ENCODE assay signal across 12 cellular contexts in the genomic region with DNA sequence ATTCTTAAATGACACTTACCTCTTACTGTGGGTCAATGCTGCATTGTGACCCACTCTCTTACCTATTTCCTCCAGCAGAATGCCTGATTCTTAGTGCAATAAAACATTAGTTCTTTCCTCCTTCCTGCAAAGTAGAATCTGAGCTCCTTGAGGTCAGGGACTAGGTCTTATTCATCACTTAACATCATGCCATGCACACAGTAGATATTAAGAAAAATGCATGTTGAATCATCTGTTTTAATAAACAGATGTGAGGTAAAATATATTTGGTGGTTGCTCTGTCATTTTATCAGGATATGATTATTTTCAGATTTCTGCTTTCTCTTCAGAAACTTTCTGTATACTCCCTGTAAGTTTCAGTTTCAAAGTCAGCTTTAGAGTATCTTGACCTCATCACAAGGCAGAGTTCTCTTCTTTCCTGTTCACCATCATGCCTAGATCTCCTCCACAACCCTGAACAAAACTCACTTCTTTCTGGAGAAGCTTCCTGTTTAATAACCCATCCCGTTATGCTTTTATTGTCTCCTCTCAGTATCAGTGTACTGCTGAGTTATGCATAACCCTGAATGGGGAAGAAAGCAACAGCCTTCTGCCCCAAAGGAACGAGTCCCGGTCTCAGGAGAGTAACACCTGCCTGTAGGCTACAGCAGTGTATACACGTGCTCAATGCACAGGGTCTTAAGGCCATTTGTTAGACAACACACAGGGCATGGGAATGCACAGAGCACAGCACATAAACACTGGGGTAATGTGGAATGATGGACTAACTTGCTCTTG. TPM values are rescaled to one million over a fixed set of nuclear protein-coding genes. Genes with fewer than 3 reads are reported as not detected.
DNase-seq lines count a peak whose midpoint lies in the region; ATAC-seq, FAIRE-seq and TF ChIP-seq lines count a peak whose summit lies in the region.
"Had no signal": no experiment of that assay in that cellular context is flagged by ENCODE, and none has a peak within 500 bp of the region (broad histone marks: within the 10 kb centered on the region; RNA-seq: fewer than 3 reads in every experiment).

No MANE protein-coding gene starts in this region.

- H3K4me1 ChIP-seq in CD4-positive, alpha-beta memory T cell (ENCODE audit: insufficient read depth, low read length): peaks cover 44% of the 10 kb centered on the region
- H3K4me1 ChIP-seq in KMS-11 (ENCODE audit: low read depth, poor library complexity, severe bottlenecking): peaks cover 32% of the 10 kb centered on the region
- peaks cover 31 to 32% of the 10 kb centered on the region in 2 donors for H3K4me1 ChIP-seq in kidney (ENCODE audit: control insufficient read depth in 1 of 2, insufficient read depth in 1 of 2, low read depth in 1 of 2, low read length in 2 of 2)
- H3K4me1 ChIP-seq: gastroesophageal sphincter had no signal

- H3K79me2 ChIP-seq in KMS-11 (ENCODE audit: insufficient read depth, low read depth): no peaks in the 10 kb centered on the region

- H3K9me3 Mint-ChIP-seq in CD4-positive, alpha-beta memory T cell: no peaks in the 10 kb centered on the region
- H3K9me3 Mint-ChIP-seq: H9 had no signal

- peak; percentile 90 for FAIRE-seq in GM19239 (lab: Jason Lieb, UNC)
- no peak for FAIRE-seq in kidney (lab: Jason Lieb, UNC)
- FAIRE-seq: astrocyte had no signal

- H3K27ac Mint-ChIP-seq in CD4-positive, alpha-beta memory T cell: peak overlapping the region; percentile 3 to 83 (median 63)
- H3K27ac Mint-ChIP-seq: H9 had no signal

- no peaks in the 10 kb centered on the region for H4K20me1 ChIP-seq in KMS-11 (ENCODE audit: insufficient read depth)

- H3K9me3 ChIP-seq in CD4-positive, alpha-beta memory T cell (ENCODE audit: control insufficient read depth in 1 of 2, low read length in 2 of 2): no peaks in the 10 kb centered on the region
- H3K9me3 ChIP-seq in kidney (ENCODE audit: control insufficient read depth in 1 of 2, low read length in 2 of 2): no peaks in the 10 kb centered on the region
- H3K9me3 ChIP-seq: gastroesophageal sphincter had no signal

- intact Hi-C loops in CD4-positive, alpha-beta memory T cell (cut with micrococcal nuclease): no loop called here
- intact Hi-C loops in kidney (cut with DNase I): no loop called here

- ATAC-seq in GM21367 (IDR thresholded peaks at IDR 0.05; ENCODE audit: unreplicated experiment): no peak
- ATAC-seq: gastroesophageal sphincter had no signal

- H3K4me3 ChIP-seq in CD4-positive, alpha-beta memory T cell (ENCODE audit: low read length in 2 of 2): no peak overlapping the region
- no peak overlapping the region for H3K4me3 ChIP-seq in KMS-11 (IDR thresholded peaks at IDR 0.05; ENCODE audit: insufficient read depth, low read depth, low read length)
- peak overlapping the region in 1 of 2 donors; percentile 10 for H3K4me3 ChIP-seq in kidney (ENCODE audit: low read length in 2 of 2)
- H3K4me3 ChIP-seq: gastroesophageal sphincter had no signal

- no peaks in the 10 kb centered on the region for H3K27me3 ChIP-seq in CD4-positive, alpha-beta memory T cell (ENCODE audit: insufficient read depth, low read length)
- H3K27me3 ChIP-seq in KMS-11 (ENCODE audit: insufficient read depth, low read depth): no peaks in the 10 kb centered on the region
- H3K27me3 ChIP-seq: gastroesophageal sphincter had no signal

- H3K4me3 Mint-ChIP-seq in CD4-positive, alpha-beta memory T cell: peak overlapping the region; percentile 3 to 66 (median 58)
- H3K4me3 Mint-ChIP-seq: H9 had no signal

- H3K4me1 Mint-ChIP-seq in CD4-positive, alpha-beta memory T cell: peaks cover 35 to 51% (median 38%) of the 10 kb centered on the region in 4 donors

- H3K27ac ChIP-seq in CD4-positive, alpha-beta memory T cell (ENCODE audit: low read depth, low read length): no peak overlapping the region
- H3K27ac ChIP-seq in KMS-11: peak overlapping the region; percentile 44; the same call in 1 of the 2 replicates
- peak overlapping the region; percentile 23 to 44 for H3K27ac ChIP-seq in kidney (ENCODE audit: low read depth in 2 of 2, low read length in 2 of 2)
- H3K27ac ChIP-seq: gastroesophageal sphincter had no signal

- TF ChIP-seq CTCF in KMS-11 (conservative IDR thresholded peaks at IDR 0.05; ENCODE audit: low read depth, low read length): no peak
- no peak for TF ChIP-seq CTCF in kidney (IDR thresholded peaks at IDR 0.05; ENCODE audit: borderline replicate concordance, extremely low read depth, insufficient read depth)

- no peaks in the 10 kb centered on the region for H3K36me3 ChIP-seq in CD4-positive, alpha-beta memory T cell (ENCODE audit: insufficient read depth, low read length)
- H3K36me3 ChIP-seq in KMS-11 (ENCODE audit: insufficient read depth) (no peaks in the 10 kb centered on the region), kidney (ENCODE audit: control insufficient read depth in 1 of 2, insufficient read depth in 2 of 2, low read length in 2 of 2) (no peaks in the 10 kb centered on the region)
- H3K36me3 ChIP-seq: gastroesophageal sphincter had no signal

- no peaks in the 10 kb centered on the region for H3K36me3 Mint-ChIP-seq in CD4-positive, alpha-beta memory T cell

- CTCF ChIA-PET in CD4-positive, alpha-beta memory T cell (lab: Charles Lee; ENCODE audit: partially characterized antibody): interaction anchor here (1.6 to 2.3 kb wide), 2 partner anchors 10 to 64 kb away, joined by 3 to 6 read pairs; no protein-coding TSS in a partner anchor

- POLR2A ChIA-PET in CD4-positive, alpha-beta memory T cell (lab: Charles Lee; ENCODE audit: partially characterized antibody): interaction anchor here (1.2 to 1.7 kb wide), 5 partner anchors 27 to 54 kb away, joined by 3 to 15 read pairs (median 4); partner anchors contain the start of genes SUPT4H1 and TSPOAP1

- H3K4me2 ChIP-seq in KMS-11: peak overlapping the region; percentile 68

- peak in 2 of 5 donors; percentile 10 to 12 for DNase-seq in CD4-positive, alpha-beta memory T cell
- DNase-seq in GM19239 (ENCODE audit: insufficient read length, low spot score) (peak; percentile 32), kidney (no peak), amniotic stem cell (lab: John Stamatoyannopoulos, UW) (no peak), SHP77 (lab: John Stamatoyannopoulos, UW) (no peak)
- DNase-seq in NK-92 treated with Interleukin-12 subunit alpha and Interleukin-12 subunit beta, amount 100 ng/mL, for 24 hours (lab: John Stamatoyannopoulos, UW): no peak
- DNase-seq: H9, NCI-H1048 had no signal

- peak overlapping the region; percentile 60 for H2AFZ ChIP-seq in KMS-11 (ENCODE audit: low read depth)

- H3K9ac ChIP-seq in KMS-11 (peak overlapping the region; percentile 7; the same call in 1 of the 2 replicates), kidney (ENCODE audit: low read length in 2 of 2) (peak overlapping the region in 1 of 2 donors; percentile 0)

- H3K27me3 Mint-ChIP-seq in CD4-positive, alpha-beta memory T cell: no peaks in the 10 kb centered on the region

RNA-seq across cellular contexts. Expression of gene SUPT4H1, which starts 30.3 kb away (rescaled TPM):
- 10 to 100 TPM; 61.4 to 75.2 TPM for total RNA-seq in CD4-positive, alpha-beta memory T cell
- 100 to 1,000 TPM in 1 of 2 donors, 10 to 100 TPM in 1; 94.4 to 120 TPM for polyA plus RNA-seq in CD4-positive, alpha-beta memory T cell
- 60.5 TPM for total RNA-seq in kidney
- 129 TPM for polyA plus RNA-seq in kidney (ENCODE audit: insufficient read depth, low read depth, low replicate concordance)

RNA-seq across cellular contexts. Expression of gene RNF43, which starts 35.0 kb away (rescaled TPM):
- 1 to 10 TPM; 1.2 to 1.6 TPM for total RNA-seq in CD4-positive, alpha-beta memory T cell
- polyA plus RNA-seq in CD4-positive, alpha-beta memory T cell: 1 to 10 TPM in 1 of 2 donors, not detected in 1; 2.3 TPM
- 9.5 TPM for total RNA-seq in kidney
- polyA plus RNA-seq in kidney (ENCODE audit: insufficient read depth, low read depth, low replicate concordance): 7.8 TPM

RNA-seq across cellular contexts. Expression of gene TSPOAP1, which starts 53.7 kb away (rescaled TPM):
- total RNA-seq in CD4-positive, alpha-beta memory T cell: 10 to 100 TPM; 15.8 to 19.1 TPM
- polyA plus RNA-seq in CD4-positive, alpha-beta memory T cell: under 1 TPM in 1 of 2 donors, not detected in 1; 0.80 TPM
- 30.6 TPM for total RNA-seq in kidney
- 12.5 TPM for polyA plus RNA-seq in kidney (ENCODE audit: insufficient read depth, low read depth, low replicate concordance)
